11 cellular contexts compared by ENCODE assay signal in genomic region chr6:166488701-166489100, GRCh38.
DNase-seq lines count a peak whose midpoint lies in the region; ATAC-seq and TF ChIP-seq lines count a peak whose summit lies in the region.
"Had no signal": no experiment of that assay in that cellular context is flagged by ENCODE, and none has a peak within 500 bp of the region (broad histone marks: within the 10 kb centered on the region; RNA-seq: fewer than 3 reads in every experiment).

No MANE protein-coding gene starts in this region.

- peaks cover 20% of the 10 kb centered on the region for H3K4me1 Mint-ChIP-seq in activated naive CD4-positive, alpha-beta T cell treated with anti-CD3 and anti-CD28 coated beads for 36 hours (ENCODE audit: low read depth)
- H3K4me1 Mint-ChIP-seq in central memory CD8-positive, alpha-beta T cell: peaks cover 14% of the 10 kb centered on the region
- H3K4me1 Mint-ChIP-seq in naive B cell (peaks cover 12 to 26% (median 20%) of the 10 kb centered on the region in 3 donors), endothelial cell (ENCODE audit: unreplicated experiment) (peaks cover 39% of the 10 kb centered on the region)

- no peak for TF ChIP-seq POLR2A in thyroid gland (IDR thresholded peaks at IDR 0.05)

- no peak for DNase-seq in activated naive CD4-positive, alpha-beta T cell treated with anti-CD3 and anti-CD28 coated beads for 36 hours
- no peak for DNase-seq in activated naive CD4-positive, alpha-beta T cell treated with Interleukin-2 at 50 U/mL for 16 hours
- DNase-seq in central memory CD8-positive, alpha-beta T cell (ENCODE audit: low spot score in 2 of 2): no peak
- no peak for DNase-seq in naive B cell
- no peak for DNase-seq in thyroid gland
- DNase-seq in omental fat pad (ENCODE audit: low spot score): no peak
- no peak for DNase-seq in endothelial cell (ENCODE audit: low spot score)
- DNase-seq in NCI-H1048 (lab: John Stamatoyannopoulos, UW): no peak
- DNase-seq: NCI-H2227 treated with DMSO at 0.1 percent for 48 hours, SIG-M5 had no signal

- H3K4me1 ChIP-seq in thyroid gland: peaks cover 0 to 5% of the 10 kb centered on the region in 2 donors

- H3K27me3 Mint-ChIP-seq in activated naive CD4-positive, alpha-beta T cell treated with anti-CD3 and anti-CD28 coated beads for 36 hours (ENCODE audit: low read depth): no peaks in the 10 kb centered on the region
- no peaks in the 10 kb centered on the region for H3K27me3 Mint-ChIP-seq in central memory CD8-positive, alpha-beta T cell
- H3K27me3 Mint-ChIP-seq in naive B cell (peaks cover 0 to 4% (median 0%) of the 10 kb centered on the region in 3 donors), endothelial cell (ENCODE audit: unreplicated experiment) (peaks cover 5% of the 10 kb centered on the region)

- H3K9me3 Mint-ChIP-seq in activated naive CD4-positive, alpha-beta T cell treated with anti-CD3 and anti-CD28 coated beads for 36 hours: no peaks in the 10 kb centered on the region
- H3K9me3 Mint-ChIP-seq in central memory CD8-positive, alpha-beta T cell: no peaks in the 10 kb centered on the region
- H3K9me3 Mint-ChIP-seq in naive B cell (peaks cover 0 to 13% (median 8%) of the 10 kb centered on the region in 7 donors), endothelial cell (ENCODE audit: unreplicated experiment) (no peaks in the 10 kb centered on the region)

- peaks cover 10% of the 10 kb centered on the region in 2 donors for H3K36me3 ChIP-seq in thyroid gland

- intact Hi-C loops in activated naive CD4-positive, alpha-beta T cell treated with anti-CD3 and anti-CD28 coated beads for 36 hours (cut with micrococcal nuclease): loop anchor here (1.0 to 5.0 kb wide), 6 partner anchors 11 to 464 kb away; partner anchors contain the start of genes RAMACL and RPS6KA2
- intact Hi-C loops in thyroid gland (cut with DNase I): no loop called here

- H3K27ac ChIP-seq in thyroid gland: peak overlapping the region in 2 of 3 donors; percentile 42 to 44

- CTCF ChIA-PET in activated naive CD4-positive, alpha-beta T cell treated with anti-CD3 and anti-CD28 coated beads for 36 hours (lab: Charles Lee): interaction anchor here (1.0 kb wide), 1 partner anchor 31 kb away, joined by 3 read pairs; no protein-coding TSS in a partner anchor

- H3K27ac Mint-ChIP-seq in activated naive CD4-positive, alpha-beta T cell treated with anti-CD3 and anti-CD28 coated beads for 36 hours: peak overlapping the region; percentile 97
- H3K27ac Mint-ChIP-seq in central memory CD8-positive, alpha-beta T cell (ENCODE audit: low read depth): peak overlapping the region; percentile 88
- H3K27ac Mint-ChIP-seq in naive B cell: peak overlapping the region in 5 of 6 donors; percentile 91 to 95 (median 92)
- H3K27ac Mint-ChIP-seq in endothelial cell (ENCODE audit: unreplicated experiment): no peak overlapping the region

- no peak overlapping the region for H3K4me3 ChIP-seq in thyroid gland (replicated peaks in 1 of 3)

- 87 to 88% methylated on average over 12 to 13 of the region's 13 CpGs for WGBS in thyroid gland, 2 donors

- H3K4me3 Mint-ChIP-seq in activated naive CD4-positive, alpha-beta T cell treated with anti-CD3 and anti-CD28 coated beads for 36 hours: peak overlapping the region; percentile 76
- peak overlapping the region; percentile 47 for H3K4me3 Mint-ChIP-seq in central memory CD8-positive, alpha-beta T cell
- peak overlapping the region in 4 of 8 donors; percentile 8 to 89 (median 86) for H3K4me3 Mint-ChIP-seq in naive B cell
- H3K4me3 Mint-ChIP-seq in endothelial cell (ENCODE audit: unreplicated experiment): no peak overlapping the region

- TF ChIP-seq CTCF in thyroid gland (IDR thresholded peaks at IDR 0.05): no peak
- TF ChIP-seq CTCF in omental fat pad (IDR thresholded peaks at IDR 0.05): no peak
- TF ChIP-seq CTCF in endothelial cell (IDR thresholded peaks at IDR 0.05; ENCODE audit: unreplicated experiment): no peak

- H3K36me3 Mint-ChIP-seq in activated naive CD4-positive, alpha-beta T cell treated with anti-CD3 and anti-CD28 coated beads for 36 hours (ENCODE audit: low read depth): peaks cover 14% of the 10 kb centered on the region
- peaks cover under 1% of the 10 kb centered on the region for H3K36me3 Mint-ChIP-seq in central memory CD8-positive, alpha-beta T cell (ENCODE audit: insufficient read depth)
- H3K36me3 Mint-ChIP-seq in naive B cell: peaks cover 0 to 14% of the 10 kb centered on the region in 2 donors
- peaks cover 53% of the 10 kb centered on the region for H3K36me3 Mint-ChIP-seq in endothelial cell (ENCODE audit: low read depth, unreplicated experiment)

- no peak for ATAC-seq in central memory CD8-positive, alpha-beta T cell (replicated peaks; ENCODE audit: extremely low read depth, poor library complexity, severe bottlenecking)
- ATAC-seq in naive B cell (ENCODE audit: low read depth in 2 of 2) (no peak), omental fat pad (ENCODE audit: low FRiP score) (no peak)
- ATAC-seq: HCT116 had no signal

- H3K9me3 ChIP-seq in thyroid gland: no peaks in the 10 kb centered on the region

- no peaks in the 10 kb centered on the region for H3K27me3 ChIP-seq in thyroid gland
